In the genomic region with DNA sequence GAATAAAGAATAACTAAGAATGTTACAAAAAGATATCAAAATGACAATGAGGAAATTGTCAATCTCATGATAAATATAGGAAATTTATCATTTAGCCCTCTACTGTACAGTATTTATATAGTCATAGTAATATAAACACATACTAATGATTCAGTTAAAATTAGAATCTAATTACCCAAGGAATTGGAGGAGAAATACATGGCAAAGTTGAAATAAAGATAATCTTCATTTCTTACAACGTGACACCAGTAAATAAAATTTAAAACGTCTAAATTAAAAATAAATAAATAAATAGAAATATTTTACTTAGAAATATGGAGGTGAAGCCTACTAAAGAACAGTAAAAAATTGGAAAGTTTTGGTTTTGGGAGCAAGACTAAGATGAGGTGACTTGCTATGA, we compare ENCODE assay signal across 36 cellular contexts.
"Had no signal": no experiment of that assay in that cellular context is flagged by ENCODE, and none has a peak within 500 bp of the region (broad histone marks: within the 10 kb centered on the region; RNA-seq: fewer than 3 reads in every experiment).

No MANE protein-coding gene starts in this region.

- H3K36me3 ChIP-seq: MG63 had no signal

- DNase-seq: Karpas-422, Kasumi-1, MG63, MM.1S, MV-4-11, NCI-H1048, NCI-H1092, NCI-H1092 treated with DMSO at 0.1 percent for 48 hours, NCI-H1105, NCI-H1105 treated with DMSO at 0.1 percent for 48 hours, NCI-H1417, NCI-H1417 treated with DMSO at 0.1 percent for 48 hours, NCI-H1436, NCI-H1436 treated with DMSO at 0.1 percent for 48 hours, NCI-H146, NCI-H1694, NCI-H1694 treated with DMSO at 0.1 percent for 48 hours, NCI-H187, NCI-H187 treated with DMSO at 0.1 percent for 48 hours, NCI-H1930, NCI-H2029, NCI-H2029 treated with DMSO at 0.1 percent for 48 hours, NCI-H2081, NCI-H2081 treated with DMSO at 0.1 percent for 48 hours, NCI-H2107, NCI-H2171, NCI-H2171 treated with DMSO at 0.1 percent for 48 hours, NCI-H2227 treated with DMSO at 0.1 percent for 48 hours, NCI-H226, NCI-H345, NCI-H446, NCI-H446 treated with DMSO at 0.1 percent for 48 hours, NCI-H510A, NCI-H510A treated with DMSO at 0.1 percent for 48 hours, NCI-H524, NCI-H524 treated with DMSO at 0.1 percent for 48 hours had no signal

- H3K27me3 ChIP-seq: MG63 had no signal

- H3K4me3 ChIP-seq: MG63 had no signal
